1 cellular context compared by ENCODE assay signal in the genomic region with DNA sequence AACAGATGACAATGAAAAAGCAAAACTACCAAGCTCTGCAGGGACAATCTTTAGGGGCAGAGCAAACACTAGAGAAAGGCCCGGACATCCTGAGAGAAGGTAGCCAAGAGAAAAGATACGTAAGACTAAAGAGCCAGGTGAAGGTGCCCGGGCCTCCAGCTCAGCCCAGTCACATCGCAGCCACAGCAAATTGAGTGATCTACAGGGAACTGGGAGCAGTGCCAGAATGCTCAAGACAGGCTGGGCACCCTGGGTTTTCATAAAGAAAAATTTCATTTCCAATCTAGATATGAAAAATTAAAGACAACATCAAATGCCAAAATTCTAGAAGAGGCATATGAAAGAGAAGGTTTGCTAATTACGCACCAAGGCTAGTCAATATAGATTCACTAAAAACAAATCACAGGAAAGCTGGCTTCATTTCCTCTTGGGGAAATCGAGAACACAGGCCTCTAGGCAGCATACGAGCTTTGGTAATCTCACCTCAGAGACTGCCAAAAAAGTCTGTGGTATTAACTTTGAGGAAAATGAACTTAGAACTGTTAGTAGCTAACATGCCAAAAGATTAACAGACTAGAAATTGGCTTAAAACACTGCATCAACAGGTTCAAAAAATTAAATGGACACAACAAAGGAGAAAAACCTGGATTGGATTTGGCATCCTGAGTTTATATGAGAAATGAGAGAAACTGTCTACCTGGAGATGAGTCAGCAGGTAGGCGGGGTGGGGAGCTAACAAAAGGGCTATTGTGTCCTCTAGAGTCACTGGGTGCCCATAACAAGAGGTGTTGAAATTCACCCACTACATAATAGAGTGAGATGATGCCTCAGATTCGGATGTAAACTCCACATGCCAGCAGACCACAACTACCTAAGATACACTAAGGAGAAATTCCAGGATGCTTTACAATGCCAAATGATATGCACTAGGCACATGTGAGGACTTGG.
TF ChIP-seq lines count a peak whose summit lies in the region.

No MANE protein-coding gene starts in this region.

TF ChIP-seq in HepG2, 621 proteins besides CTCF, POLR2A, EP300 and RAD21 (continued from another document):
- TF ChIP-seq ARID5B (CRISPR knock-in tag; IDR thresholded peaks at IDR 0.05) (peak; percentile 61), MTA1 (CRISPR knock-in tag; IDR thresholded peaks at IDR 0.05; ENCODE audit: borderline replicate concordance) (no peak), MLLT10 (CRISPR knock-in tag; IDR thresholded peaks at IDR 0.05) (no peak), ZNF124 (CRISPR knock-in tag; IDR thresholded peaks at IDR 0.05) (no peak), ZNF674 (CRISPR knock-in tag; IDR thresholded peaks at IDR 0.05; ENCODE audit: low read depth) (no peak), HIVEP1 (CRISPR knock-in tag; IDR thresholded peaks at IDR 0.05) (no peak), RBM39 (IDR thresholded peaks at IDR 0.05; ENCODE audit: low read depth, low read length, poor library complexity, severe bottlenecking) (no peak), HNRNPK (IDR thresholded peaks at IDR 0.05; ENCODE audit: low read depth, low read length, poor library complexity, severe bottlenecking) (no peak), HNRNPLL (IDR thresholded peaks at IDR 0.05; ENCODE audit: low read depth, low read length, poor library complexity, severe bottlenecking) (no peak), NR2F2 (IDR thresholded peaks at IDR 0.05; ENCODE audit: borderline replicate concordance, low read depth) (no peak), CENPBD1 (CRISPR knock-in tag; IDR thresholded peaks at IDR 0.05; ENCODE audit: borderline replicate concordance, low read depth) (no peak), TFDP2 (CRISPR knock-in tag; IDR thresholded peaks at IDR 0.05) (no peak), NR2F1 (CRISPR knock-in tag; IDR thresholded peaks at IDR 0.05) (no peak)
TF ChIP-seq in HepG2: peak in this region for 35.
